ENCODE assay signal across 24 cellular contexts in genomic region chr2:89848763-89849162, GRCh38.
"Had no signal": no experiment of that assay in that cellular context is flagged by ENCODE, and none has a peak within 500 bp of the region (broad histone marks: within the 10 kb centered on the region; RNA-seq: fewer than 3 reads in every experiment).

No MANE protein-coding gene starts in this region.

- H3K36me3 ChIP-seq: cardiac muscle cell, MG63 had no signal

- H3K27ac ChIP-seq: cardiac muscle cell, SK-N-MC, VCaP had no signal

- H3K9me3 ChIP-seq: MG63 had no signal

- DNase-seq: activated CD4-positive, alpha-beta memory T cell treated with anti-CD3 and anti-CD28 coated beads for 36 hours; activated CD4-positive, alpha-beta T cell treated with anti-CD3 and anti-CD28 coated beads, Interleukin-2, amount 10 ng/mL, durations not matched to agents 7 days and 5 days; activated CD4-positive, CD25-positive, alpha-beta regulatory T cell; activated CD8-positive, alpha-beta memory T cell treated with anti-CD3 and anti-CD28 coated beads for 24 hours; activated effector memory CD4-positive, alpha-beta T cell treated with anti-CD3 and anti-CD28 coated beads, Interleukin-2, amount 50 U/mL, for 16 hours; activated naive CD4-positive, alpha-beta T cell treated with Interleukin-2 at 50 U/mL for 16 hours; activated T-cell treated with anti-CD3 and anti-CD28 coated beads, Interleukin-2, amount 50 U/mL, for 4 hours; amygdala; MG63; MV-4-11; NCI-H1092 treated with DMSO at 0.1 percent for 48 hours; NCI-H1436; NCI-H1694 treated with DMSO at 0.1 percent for 48 hours; NCI-H2029 treated with DMSO at 0.1 percent for 48 hours; NCI-H510A treated with DMSO at 0.1 percent for 48 hours; NCI-H69; NK-92 treated with Interleukin-12 subunit alpha and Interleukin-12 subunit beta, amount 100 ng/mL, for 24 hours; OCI-M1; RPMI8226; T-helper 1 cell had no signal

- FAIRE-seq: astrocyte had no signal

- H3K27me3 ChIP-seq: cardiac muscle cell had no signal

- H3K4me3 ChIP-seq: cardiac muscle cell, MG63, SK-N-MC had no signal
